7 cellular contexts compared by ENCODE assay signal in the genomic region with DNA sequence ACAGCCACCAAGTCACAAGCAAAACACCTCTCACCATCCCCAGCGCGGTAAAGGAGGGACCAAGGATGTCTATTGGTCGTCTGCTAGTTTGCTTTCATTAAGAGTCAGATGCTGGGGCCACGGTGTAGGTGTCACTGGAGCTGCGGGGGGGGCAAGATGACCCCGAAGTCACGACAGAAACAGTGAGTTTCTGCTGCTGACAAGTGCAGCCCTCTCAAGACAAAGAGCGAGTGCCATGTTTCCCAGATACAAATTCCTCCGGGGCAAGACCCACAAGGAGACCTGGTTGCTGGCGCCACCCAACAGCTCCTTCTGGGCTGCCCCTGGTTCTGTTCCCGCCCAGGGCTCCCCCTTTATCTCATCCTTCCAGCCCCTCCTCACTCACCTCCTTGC. TPM values are rescaled to one million over a fixed set of nuclear protein-coding genes. Genes with fewer than 3 reads are reported as not detected.
DNase-seq lines count a peak whose midpoint lies in the region; ATAC-seq, FAIRE-seq and TF ChIP-seq lines count a peak whose summit lies in the region.

No MANE protein-coding gene starts in this region.

- peaks cover 0 to 18% (median 8%) of the 10 kb centered on the region in 4 donors for H3K4me1 ChIP-seq in liver (ENCODE audit: control insufficient read depth in 4 of 4, insufficient read depth in 4 of 4, low read length in 3 of 4)

- peak; percentile 44 for FAIRE-seq in GM18507 (lab: Jason Lieb, UNC)

- H3K27ac ChIP-seq in caudate nucleus (ENCODE audit: low read depth, low read length) (peak overlapping the region; percentile 58), liver (ENCODE audit: low read depth in 1 of 2, low read length in 2 of 2) (peak overlapping the region; percentile 79 to 88)

- H3K9ac ChIP-seq in liver (ENCODE audit: low read depth in 1 of 2, low read length in 2 of 2), result peak overlapping the region; percentile 5 to 92

- TF ChIP-seq CTCF in liver (IDR thresholded peaks at IDR 0.05; ENCODE audit: low read depth, low read length, missing input control), result no peak

- H3K9me3 ChIP-seq in liver (ENCODE audit: control insufficient read depth in 4 of 4, low read length in 3 of 4), result no peaks in the 10 kb centered on the region

- H3K27me3 ChIP-seq in liver (ENCODE audit: control insufficient read depth in 4 of 4, insufficient read depth in 4 of 4, low read length in 3 of 4), result no peaks in the 10 kb centered on the region

- peak overlapping the region; percentile 86 to 94 (median 87) for H3K4me3 ChIP-seq in liver (ENCODE audit: low read depth in 1 of 3, low read length in 3 of 3)

- DNase-seq in GM18507 (ENCODE audit: extremely low spot score, insufficient read length, low read depth) (peak; percentile 23), caudate nucleus (lab: John Stamatoyannopoulos, UW) (peak in 10 of 61 donors; percentile 25 to 65 (median 42)), NCI-H526 treated with DMSO at 0.1 percent for 48 hours (lab: John Stamatoyannopoulos, UW) (no peak)
- peak; percentile 3 to 26 (median 18) for DNase-seq in stimulated activated CD4-positive, alpha-beta T cell treated with anti-CD3 and anti-CD28 coated beads, TNF-alpha, amount 100 ng/mL, for 24 hours (ENCODE audit: low read depth in 3 of 3)

- peaks cover 0 to 14% (median 5%) of the 10 kb centered on the region in 4 donors for H3K36me3 ChIP-seq in liver (ENCODE audit: control insufficient read depth in 4 of 4, insufficient read depth in 3 of 4, low read depth in 1 of 4, low read length in 3 of 4)

- ATAC-seq in HG03064 (IDR thresholded peaks at IDR 0.05; ENCODE audit: low read depth, unreplicated experiment), result peak; percentile 20
- peak; percentile 56 for ATAC-seq in SK-N-SH treated with all-trans-retinoic acid at 6 μM for 48 hours

- 1% methylated on average over 11 of the region's 11 CpGs for WGBS in liver

- no peak for TF ChIP-seq RAD21 in liver (IDR thresholded peaks at IDR 0.05)

TF ChIP-seq in SK-N-SH treated with all-trans-retinoic acid at 6 μM for 48 hours, 23 proteins besides CTCF, POLR2A, EP300 and RAD21:
- no peak for TF ChIP-seq ZNF565 (CRISPR knock-in tag; conservative IDR thresholded peaks at IDR 0.05; ENCODE audit: low read depth)
- TF ChIP-seq OSR1 (CRISPR knock-in tag; IDR thresholded peaks at IDR 0.05), result no peak
- no peak for TF ChIP-seq TCF4 (CRISPR knock-in tag; IDR thresholded peaks at IDR 0.05; ENCODE audit: borderline replicate concordance)
- TF ChIP-seq SNAI2 (CRISPR knock-in tag; IDR thresholded peaks at IDR 0.05), result no peak
- TF ChIP-seq ZC3H10 (CRISPR knock-in tag; IDR thresholded peaks at IDR 0.05), result no peak
- TF ChIP-seq CSDC2 (CRISPR knock-in tag; IDR thresholded peaks at IDR 0.05), result no peak
- TF ChIP-seq, protein P1, sequence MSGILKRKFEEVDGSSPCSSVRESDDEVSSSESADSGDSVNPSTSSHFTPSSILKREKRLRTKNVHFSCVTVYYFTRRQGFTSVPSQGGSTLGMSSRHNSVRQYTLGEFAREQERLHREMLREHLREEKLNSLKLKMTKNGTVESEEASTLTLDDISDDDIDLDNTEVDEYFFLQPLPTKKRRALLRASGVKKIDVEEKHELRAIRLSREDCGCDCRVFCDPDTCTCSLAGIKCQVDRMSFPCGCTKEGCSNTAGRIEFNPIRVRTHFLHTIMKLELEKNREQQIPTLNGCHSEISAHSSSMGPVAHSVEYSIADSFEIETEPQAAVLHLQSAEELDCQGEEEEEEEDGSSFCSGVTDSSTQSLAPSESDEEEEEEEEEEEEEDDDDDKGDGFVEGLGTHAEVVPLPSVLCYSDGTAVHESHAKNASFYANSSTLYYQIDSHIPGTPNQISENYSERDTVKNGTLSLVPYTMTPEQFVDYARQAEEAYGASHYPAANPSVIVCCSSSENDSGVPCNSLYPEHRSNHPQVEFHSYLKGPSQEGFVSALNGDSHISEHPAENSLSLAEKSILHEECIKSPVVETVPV (CRISPR knock-in tag; IDR thresholded peaks at IDR 0.05), result no peak

TF ChIP-seq in liver, 16 proteins besides CTCF, POLR2A, EP300 and RAD21:
- TF ChIP-seq EGR1 (IDR thresholded peaks at IDR 0.05; ENCODE audit: low read depth in 2 of 2), result no peak
- TF ChIP-seq JUND (IDR thresholded peaks at IDR 0.05), result no peak
- no peak for TF ChIP-seq YY1 (IDR thresholded peaks at IDR 0.05)
- no peak for TF ChIP-seq HNF4G (IDR thresholded peaks at IDR 0.05)
- TF ChIP-seq FOXA1 (IDR thresholded peaks at IDR 0.05), result no peak
- TF ChIP-seq RXRA (IDR thresholded peaks at IDR 0.05), result no peak
- no peak for TF ChIP-seq TAF1 (conservative IDR thresholded peaks at IDR 0.05)
- no peak for TF ChIP-seq HNF4A (conservative IDR thresholded peaks at IDR 0.05)
- TF ChIP-seq SP1 (IDR thresholded peaks at IDR 0.05), result no peak

RNA-seq across cellular contexts. Expression of a gene that starts 0.7 kb away (rescaled TPM):
- total RNA-seq in liver, result 10 to 100 TPM; 11.8 to 17.1 TPM
- 1 to 10 TPM; 4.6 to 4.8 TPM for polyA plus RNA-seq in liver

RNA-seq across cellular contexts. Expression of a gene that starts 44.4 kb away (rescaled TPM):
- 10 to 100 TPM in 1 of 2 donors, 1 to 10 TPM in 1; 6.5 to 13.9 TPM for total RNA-seq in liver
- polyA plus RNA-seq in liver, result 10 to 100 TPM; 10.3 to 17.7 TPM

RNA-seq across cellular contexts. Expression of a gene that starts 47.5 kb away (rescaled TPM):
- under 1 TPM; 0.51 to 0.67 TPM for total RNA-seq in liver
- polyA plus RNA-seq in liver, result under 1 TPM; 0.24 to 0.48 TPM
